22 cellular contexts compared by ENCODE assay signal in genomic region chr4:45646885-45647598, GRCh38.
"Had no signal": no experiment of that assay in that cellular context is flagged by ENCODE, and none has a peak within 500 bp of the region (broad histone marks: within the 10 kb centered on the region; RNA-seq: fewer than 3 reads in every experiment).

No MANE protein-coding gene starts in this region.

- H3K27me3 ChIP-seq: gastroesophageal sphincter, testis, vagina had no signal

- H3K36me3 Mint-ChIP-seq: activated CD8-positive, alpha-beta memory T cell treated with anti-CD3 and anti-CD28 coated beads, Interleukin-2, amount 10 ng/mL, durations not matched to agents 7 days and 5 days; activated naive CD4-positive, alpha-beta T cell treated with anti-CD3 and anti-CD28 coated beads, Interleukin-2, amount 50 U/mL, for 72 hours had no signal

- H3K4me3 ChIP-seq: gastroesophageal sphincter, testis, vagina had no signal

- H3K27ac Mint-ChIP-seq: activated CD4-positive, alpha-beta T cell treated with anti-CD3 and anti-CD28 coated beads for 36 hours; activated CD8-positive, alpha-beta memory T cell treated with anti-CD3 and anti-CD28 coated beads, Interleukin-2, amount 10 ng/mL, durations not matched to agents 7 days and 5 days; activated CD8-positive, alpha-beta T cell treated with anti-CD3 and anti-CD28 coated beads, Interleukin-2, amount 10 ng/mL, durations not matched to agents 7 days and 5 days; activated naive CD4-positive, alpha-beta T cell treated with anti-CD3 and anti-CD28 coated beads, Interleukin-2, amount 50 U/mL, for 72 hours; activated T-cell treated with anti-CD3 and anti-CD28 coated beads, Interleukin-2, amount 50 U/mL, for 72 hours; natural killer cell had no signal

- H3K4me3 Mint-ChIP-seq: activated CD4-positive, alpha-beta T cell treated with anti-CD3 and anti-CD28 coated beads for 36 hours; activated CD8-positive, alpha-beta memory T cell treated with anti-CD3 and anti-CD28 coated beads, Interleukin-2, amount 10 ng/mL, durations not matched to agents 7 days and 5 days; activated CD8-positive, alpha-beta T cell treated with anti-CD3 and anti-CD28 coated beads, Interleukin-2, amount 10 ng/mL, durations not matched to agents 7 days and 5 days; activated T-cell treated with anti-CD3 and anti-CD28 coated beads, Interleukin-2, amount 50 U/mL, for 72 hours; central memory CD8-positive, alpha-beta T cell; natural killer cell had no signal

- FAIRE-seq: bronchial epithelial cell, keratinocyte had no signal

- H3K9me3 ChIP-seq: gastroesophageal sphincter, testis, vagina had no signal

- DNase-seq: activated CD4-positive, alpha-beta T cell treated with anti-CD3 and anti-CD28 coated beads for 36 hours; activated CD4-positive, CD25-positive, alpha-beta regulatory T cell; activated CD8-positive, alpha-beta memory T cell treated with anti-CD3 and anti-CD28 coated beads, Interleukin-2, amount 10 ng/mL, durations not matched to agents 7 days and 5 days; activated CD8-positive, alpha-beta T cell treated with anti-CD3 and anti-CD28 coated beads, Interleukin-2, amount 10 ng/mL, durations not matched to agents 7 days and 5 days; activated naive CD4-positive, alpha-beta T cell; activated T-cell treated with anti-CD3 and anti-CD28 coated beads, Interleukin-2, amount 50 U/mL, for 72 hours; effector memory CD4-positive, alpha-beta T cell; hippocampal formation; midbrain; natural killer cell; retina; stimulated activated naive CD4-positive, alpha-beta T cell treated with Interleukin-2 at 50 U/mL for 16 hours; T-helper 2 cell; testis; trophoblast cell had no signal

- H3K4me1 ChIP-seq: gastroesophageal sphincter, testis, vagina had no signal

- ATAC-seq: activated CD4-positive, alpha-beta T cell treated with anti-CD3 and anti-CD28 coated beads for 36 hours; activated CD8-positive, alpha-beta memory T cell treated with anti-CD3 and anti-CD28 coated beads, Interleukin-2, amount 10 ng/mL, durations not matched to agents 7 days and 5 days; activated CD8-positive, alpha-beta T cell treated with anti-CD3 and anti-CD28 coated beads, Interleukin-2, amount 10 ng/mL, durations not matched to agents 7 days and 5 days; activated naive CD4-positive, alpha-beta T cell treated with anti-CD3 and anti-CD28 coated beads, Interleukin-2, amount 50 U/mL, for 72 hours; activated T-cell treated with anti-CD3 and anti-CD28 coated beads, Interleukin-2, amount 50 U/mL, for 72 hours; gastroesophageal sphincter; natural killer cell; sciatic nerve had no signal

- H3K36me3 ChIP-seq: gastroesophageal sphincter, vagina had no signal

- H3K27me3 Mint-ChIP-seq: activated CD4-positive, alpha-beta T cell treated with anti-CD3 and anti-CD28 coated beads for 36 hours; activated CD8-positive, alpha-beta memory T cell treated with anti-CD3 and anti-CD28 coated beads, Interleukin-2, amount 10 ng/mL, durations not matched to agents 7 days and 5 days; central memory CD8-positive, alpha-beta T cell had no signal

- H3K4me1 Mint-ChIP-seq: activated CD4-positive, alpha-beta T cell treated with anti-CD3 and anti-CD28 coated beads for 36 hours; activated CD8-positive, alpha-beta memory T cell treated with anti-CD3 and anti-CD28 coated beads, Interleukin-2, amount 10 ng/mL, durations not matched to agents 7 days and 5 days; central memory CD8-positive, alpha-beta T cell; natural killer cell had no signal

- H3K27ac ChIP-seq: gastroesophageal sphincter, testis, vagina had no signal
